ENCODE assay signal across 9 cellular contexts in the genomic region with DNA sequence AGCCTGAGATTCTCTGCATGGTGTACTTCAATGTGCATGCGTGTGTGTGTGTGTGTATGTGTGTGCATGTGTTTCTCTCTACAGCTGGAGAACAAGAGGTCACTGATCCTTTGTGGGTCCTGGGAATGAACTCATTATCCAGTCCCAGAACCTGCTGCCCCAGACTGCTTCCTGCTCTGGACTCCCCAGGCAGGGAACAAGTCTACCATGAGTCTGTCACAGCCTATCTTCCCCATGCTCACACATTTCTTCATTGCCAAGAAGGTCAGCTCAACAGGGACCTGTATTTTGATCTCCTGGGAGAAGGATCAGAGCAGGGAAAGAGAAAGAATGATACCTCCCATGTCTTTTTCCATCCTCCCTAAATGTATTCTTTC. TPM values are rescaled to one million over a fixed set of nuclear protein-coding genes. Genes with fewer than 3 reads are reported as not detected.
DNase-seq lines count a peak whose midpoint lies in the region; ATAC-seq and TF ChIP-seq lines count a peak whose summit lies in the region.
"Had no signal": no experiment of that assay in that cellular context is flagged by ENCODE, and none has a peak within 500 bp of the region (broad histone marks: within the 10 kb centered on the region; RNA-seq: fewer than 3 reads in every experiment).

No MANE protein-coding gene starts in this region.

- no peak for DNase-seq in CD4-positive, alpha-beta T cell
- DNase-seq in GM12865 (ENCODE audit: low read depth) (no peak), naive B cell (no peak), left lung (no peak), SKM-1 treated with dmso at 0.1 percent for 144 hours (lab: John Stamatoyannopoulos, UW; ENCODE audit: unreplicated experiment) (no peak), NCI-H2107 treated with DMSO at 0.1 percent for 48 hours (lab: John Stamatoyannopoulos, UW; ENCODE audit: unreplicated experiment) (no peak), ovary (no peak)
- no peak for DNase-seq in activated CD8-positive, alpha-beta T cell treated with anti-CD3 and anti-CD28 coated beads, Interleukin-2, amount 10 ng/mL, durations not matched to agents 7 days and 5 days
- DNase-seq: DMS79 treated with DMSO at 0.1 percent for 48 hours had no signal

- no peak for TF ChIP-seq POLR2A in ovary (IDR thresholded peaks at IDR 0.05)

- POLR2A ChIA-PET in CD4-positive, alpha-beta T cell (lab: Charles Lee) = interaction anchor here (0.8 to 2.6 kb wide), 20 partner anchors 9 to 282 kb away, joined by 3 to 26 read pairs (median 4); partner anchors contain the start of genes ATP23, B4GALNT1, CDK4 and CTDSP2
- POLR2A ChIA-PET in activated CD8-positive, alpha-beta T cell treated with anti-CD3 and anti-CD28 coated beads, Interleukin-2, amount 10 ng/mL, durations not matched to agents 7 days and 5 days (lab: Charles Lee) = interaction anchor here (0.7 to 1.7 kb wide), 6 partner anchors 11 to 47 kb away, joined by 3 to 5 read pairs (median 4); partner anchors contain the start of genes CDK4 and OS9

- H3K4me3 Mint-ChIP-seq in CD4-positive, alpha-beta T cell = peak overlapping the region; percentile 88
- H3K4me3 Mint-ChIP-seq in activated CD8-positive, alpha-beta T cell treated with anti-CD3 and anti-CD28 coated beads, Interleukin-2, amount 10 ng/mL, durations not matched to agents 7 days and 5 days = peak overlapping the region; percentile 90
- peak overlapping the region; percentile 81 to 95 (median 92) for H3K4me3 Mint-ChIP-seq in naive B cell

- no peak for ATAC-seq in CD4-positive, alpha-beta T cell (ENCODE audit: poor library complexity)
- ATAC-seq in activated CD8-positive, alpha-beta T cell treated with anti-CD3 and anti-CD28 coated beads, Interleukin-2, amount 10 ng/mL, durations not matched to agents 7 days and 5 days = no peak
- ATAC-seq in naive B cell (ENCODE audit: low read depth in 2 of 2) (no peak), left lung (no peak)

- intact Hi-C loops in CD4-positive, alpha-beta T cell (cut with DNase I, micrococcal nuclease) = loop anchor here in 1 of 2 experiments (1.0 to 5.0 kb wide), 3 partner anchors 11 to 114 kb away; partner anchors contain the start of genes CDK4 and OS9
- intact Hi-C loops in left lung (cut with DNase I) (no loop called here), ovary (cut with DNase I) (no loop called here)

- H3K9me3 Mint-ChIP-seq in CD4-positive, alpha-beta T cell = no peaks in the 10 kb centered on the region
- no peaks in the 10 kb centered on the region for H3K9me3 Mint-ChIP-seq in activated CD8-positive, alpha-beta T cell treated with anti-CD3 and anti-CD28 coated beads, Interleukin-2, amount 10 ng/mL, durations not matched to agents 7 days and 5 days (ENCODE audit: insufficient read depth)
- no peaks in the 10 kb centered on the region for H3K9me3 Mint-ChIP-seq in naive B cell

- H3K36me3 ChIP-seq in left lung (peaks cover 0 to 13% of the 10 kb centered on the region in 2 donors), ovary (no peaks in the 10 kb centered on the region)

- H3K36me3 Mint-ChIP-seq in CD4-positive, alpha-beta T cell (ENCODE audit: low read depth) = peaks cover 41% of the 10 kb centered on the region
- peaks cover 33% of the 10 kb centered on the region for H3K36me3 Mint-ChIP-seq in activated CD8-positive, alpha-beta T cell treated with anti-CD3 and anti-CD28 coated beads, Interleukin-2, amount 10 ng/mL, durations not matched to agents 7 days and 5 days (ENCODE audit: low read depth)
- no peaks in the 10 kb centered on the region for H3K36me3 Mint-ChIP-seq in naive B cell

- no peak for TF ChIP-seq CTCF in CD4-positive, alpha-beta T cell (IDR thresholded peaks at IDR 0.05)
- TF ChIP-seq CTCF in GM12865 (IDR thresholded peaks at IDR 0.05; ENCODE audit: insufficient read depth, low read depth, low read length, missing control alignments) = no peak
- TF ChIP-seq CTCF in left lung (IDR thresholded peaks at IDR 0.05) = no peak
- TF ChIP-seq CTCF in ovary (IDR thresholded peaks at IDR 0.05) = no peak

- no peaks in the 10 kb centered on the region for H3K27me3 Mint-ChIP-seq in CD4-positive, alpha-beta T cell
- no peaks in the 10 kb centered on the region for H3K27me3 Mint-ChIP-seq in activated CD8-positive, alpha-beta T cell treated with anti-CD3 and anti-CD28 coated beads, Interleukin-2, amount 10 ng/mL, durations not matched to agents 7 days and 5 days (ENCODE audit: low read depth)
- H3K27me3 Mint-ChIP-seq in naive B cell = no peaks in the 10 kb centered on the region

- no peak for TF ChIP-seq EP300 in ovary (IDR thresholded peaks at IDR 0.05)

- peaks cover 13 to 65% of the 10 kb centered on the region in 2 donors for H3K4me1 ChIP-seq in left lung
- peaks cover 10% of the 10 kb centered on the region for H3K4me1 ChIP-seq in ovary (ENCODE audit: insufficient read depth)

- H3K27ac ChIP-seq in CD4-positive, alpha-beta T cell (ENCODE audit: low read depth, low read length) = peak overlapping the region; percentile 83
- H3K27ac ChIP-seq in left lung (peak overlapping the region in 1 of 2 donors; percentile 81), ovary (no peak overlapping the region)

- H3K9me3 ChIP-seq in CD4-positive, alpha-beta T cell (ENCODE audit: control insufficient read depth, low read length) = no peaks in the 10 kb centered on the region
- H3K9me3 ChIP-seq in left lung (no peaks in the 10 kb centered on the region), ovary (no peaks in the 10 kb centered on the region)

- WGBS in ovary, 3 donors = 64 to 73% (median 73%) methylated on average over 1 of the region's 1 CpG

- H3K4me3 ChIP-seq in GM12865 (ENCODE audit: low read depth, low read length) (peak overlapping the region; percentile 84), left lung (peak overlapping the region in 1 of 2 donors; percentile 50), ovary (no peak overlapping the region)

- H3K27me3 ChIP-seq in CD4-positive, alpha-beta T cell (ENCODE audit: control insufficient read depth, insufficient read depth, low read length) = no peaks in the 10 kb centered on the region
- peaks cover 34 to 53% of the 10 kb centered on the region in 2 donors for H3K27me3 ChIP-seq in left lung
- H3K27me3 ChIP-seq in ovary = peaks cover 7% of the 10 kb centered on the region

- H3K27ac Mint-ChIP-seq in CD4-positive, alpha-beta T cell = peak overlapping the region; percentile 94
- H3K27ac Mint-ChIP-seq in activated CD8-positive, alpha-beta T cell treated with anti-CD3 and anti-CD28 coated beads, Interleukin-2, amount 10 ng/mL, durations not matched to agents 7 days and 5 days = peak overlapping the region; percentile 92
- H3K27ac Mint-ChIP-seq in naive B cell = peak overlapping the region; percentile 93 to 97 (median 96)

- H3K4me1 Mint-ChIP-seq in CD4-positive, alpha-beta T cell (ENCODE audit: low read depth) = peaks cover 68% of the 10 kb centered on the region
- peaks cover 62% of the 10 kb centered on the region for H3K4me1 Mint-ChIP-seq in activated CD8-positive, alpha-beta T cell treated with anti-CD3 and anti-CD28 coated beads, Interleukin-2, amount 10 ng/mL, durations not matched to agents 7 days and 5 days (ENCODE audit: low read depth)
- peaks cover 59 to 62% (median 60%) of the 10 kb centered on the region in 3 donors for H3K4me1 Mint-ChIP-seq in naive B cell

- CTCF ChIA-PET in CD4-positive, alpha-beta T cell (lab: Charles Lee) = interaction anchor here (0.9 to 2.3 kb wide), 6 partner anchors 15 to 283 kb away, joined by 3 to 12 read pairs (median 6); partner anchors contain the start of genes B4GALNT1, GLI1 and MARCHF9
- CTCF ChIA-PET in activated CD8-positive, alpha-beta T cell treated with anti-CD3 and anti-CD28 coated beads, Interleukin-2, amount 10 ng/mL, durations not matched to agents 7 days and 5 days (lab: Charles Lee) = interaction anchor here (0.7 to 3.7 kb wide), 25 partner anchors 9 to 311 kb away, joined by 3 to 26 read pairs (median 3); partner anchors contain the start of genes B4GALNT1, CDK4, DDIT3 and GLI1

RNA-seq across cellular contexts. Expression of gene AGAP2, which starts 2.9 kb away (rescaled TPM):
- 10 to 100 TPM; 21.0 to 21.2 TPM for total RNA-seq in CD4-positive, alpha-beta T cell
- 10 to 100 TPM; 68.6 to 72.5 TPM for total RNA-seq in activated CD8-positive, alpha-beta T cell treated with anti-CD3 and anti-CD28 coated beads, Interleukin-2, amount 10 ng/mL, durations not matched to agents 7 days and 5 days
- polyA plus RNA-seq in naive B cell (ENCODE audit: low read depth in 6 of 6) (1 to 10 TPM; 1.2 to 4.0 (median 2.1) TPM), ovary (1 to 10 TPM in 1 of 2 donors, under 1 TPM in 1; 0.33 to 1.3 TPM)
- total RNA-seq in left lung (1 to 10 TPM; 1.9 to 5.8 TPM), ovary (under 1 TPM; 0.34 to 0.99 (median 0.60) TPM)

RNA-seq across cellular contexts. Expression of gene TSPAN31, which starts 3.4 kb away (rescaled TPM):
- total RNA-seq in CD4-positive, alpha-beta T cell = 10 to 100 TPM; 10.3 to 10.7 TPM
- total RNA-seq in activated CD8-positive, alpha-beta T cell treated with anti-CD3 and anti-CD28 coated beads, Interleukin-2, amount 10 ng/mL, durations not matched to agents 7 days and 5 days = 10 to 100 TPM; 12.9 to 13.3 TPM
- polyA plus RNA-seq in naive B cell (ENCODE audit: low read depth in 6 of 6) (10 to 100 TPM; 48.3 to 82.1 (median 57.7) TPM), ovary (10 to 100 TPM; 44.0 to 63.7 TPM)
- total RNA-seq in left lung (10 to 100 TPM; 33.5 to 40.0 TPM), ovary (10 to 100 TPM; 27.7 to 64.0 (median 32.5) TPM)

RNA-seq across cellular contexts. Expression of gene CDK4, which starts 10.7 kb away (rescaled TPM):
- total RNA-seq in CD4-positive, alpha-beta T cell = 10 to 100 TPM in 1 of 2 experiments, 1 to 10 TPM in 1; 8.7 to 10.8 TPM
- 100 to 1,000 TPM; 132 to 146 TPM for total RNA-seq in activated CD8-positive, alpha-beta T cell treated with anti-CD3 and anti-CD28 coated beads, Interleukin-2, amount 10 ng/mL, durations not matched to agents 7 days and 5 days
- polyA plus RNA-seq in naive B cell (ENCODE audit: low read depth in 6 of 6) = 10 to 100 TPM; 63.2 to 99.0 (median 67.8) TPM
- 100 to 1,000 TPM in 1 of 2 donors, 10 to 100 TPM in 1; 80.1 to 130 TPM for total RNA-seq in left lung
- total RNA-seq in ovary = 100 to 1,000 TPM; 111 to 175 (median 122) TPM
- 100 to 1,000 TPM in 1 of 2 donors, 10 to 100 TPM in 1; 82.7 to 127 TPM for polyA plus RNA-seq in ovary

RNA-seq across cellular contexts. Expression of gene MARCHF9, which starts 13.5 kb away (rescaled TPM):
- total RNA-seq in CD4-positive, alpha-beta T cell = 10 to 100 TPM; 39.9 to 40.8 TPM
- 10 to 100 TPM; 23.6 to 24.4 TPM for total RNA-seq in activated CD8-positive, alpha-beta T cell treated with anti-CD3 and anti-CD28 coated beads, Interleukin-2, amount 10 ng/mL, durations not matched to agents 7 days and 5 days
- polyA plus RNA-seq in naive B cell (ENCODE audit: low read depth in 6 of 6) (10 to 100 TPM; 10.9 to 21.0 (median 14.2) TPM), ovary (1 to 10 TPM; 5.0 to 7.9 TPM)
- total RNA-seq in left lung (10 to 100 TPM; 17.4 to 22.4 TPM), ovary (10 to 100 TPM in 1 of 7 donors, 1 to 10 TPM in 6; 5.0 to 15.2 (median 7.7) TPM)

RNA-seq across cellular contexts. Expression of gene CYP27B1, which starts 25.5 kb away (rescaled TPM):
- total RNA-seq in CD4-positive, alpha-beta T cell = 1 to 10 TPM; 1.0 to 1.4 TPM
- total RNA-seq in activated CD8-positive, alpha-beta T cell treated with anti-CD3 and anti-CD28 coated beads, Interleukin-2, amount 10 ng/mL, durations not matched to agents 7 days and 5 days = 1 to 10 TPM; 2.3 to 2.6 TPM
- polyA plus RNA-seq in naive B cell (ENCODE audit: low read depth in 6 of 6) (under 1 TPM in 3 of 6 donors, not detected in 3; 0.09 to 0.58 (median 0.31) TPM), ovary (under 1 TPM; 0.18 to 0.30 TPM)
- total RNA-seq in left lung (1 to 10 TPM; 1.5 to 4.7 TPM), ovary (1 to 10 TPM in 4 of 7 donors, under 1 TPM in 3; 0.12 to 2.5 (median 1.0) TPM)

Comparison
In these comparisons a context has a peak if more than half of its experiments do, and no peak if none do; other contexts are left out.
1. RNA of gene CDK4, which starts 10.7 kb away (total RNA-seq): 132 to 146 TPM in activated CD8-positive, alpha-beta T cell treated with anti-CD3 and anti-CD28 coated beads, Interleukin-2, amount 10 ng/mL, durations not matched to agents 7 days and 5 days, 80.1 to 130 TPM in left lung and 111 to 175 TPM in ovary; 8.7 to 10.8 TPM in CD4-positive, alpha-beta T cell; every median in the first group is over 4 times any median in the second.
2. Peak in every context shown above with its lines, with median percentiles within 50 percentile points of each other: H3K27ac Mint-ChIP-seq and H3K4me3 Mint-ChIP-seq.